1 cellular context compared by ENCODE assay signal in the genomic region with DNA sequence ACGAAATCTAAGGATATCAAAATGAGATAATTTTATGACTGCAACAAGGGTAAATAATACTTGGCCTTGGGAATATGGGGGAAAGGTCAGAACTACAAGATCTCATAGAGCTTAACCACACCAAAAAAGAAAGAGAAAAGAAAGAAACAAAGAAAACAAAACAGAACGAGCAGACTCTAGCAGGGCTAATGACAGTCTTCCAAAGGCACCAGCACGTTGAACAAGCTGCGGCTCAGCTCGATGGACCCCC.
A peak's percentile ranks its signal among the peaks of the same experiment; 100 is the strongest.
TF ChIP-seq lines count a peak whose summit lies in the region.

No MANE protein-coding gene starts in this region.

TF ChIP-seq in HepG2, 621 proteins besides CTCF, POLR2A, EP300 and RAD21:
- TF ChIP-seq SALL2 (CRISPR knock-in tag; IDR thresholded peaks at IDR 0.05) (no peak), MYC (CRISPR knock-in tag; IDR thresholded peaks at IDR 0.05; ENCODE audit: borderline replicate concordance) (no peak), CCAR2 (optimal IDR thresholded peaks at IDR 0.05; ENCODE audit: low read depth, low read length) (no peak), ZNF781 (CRISPR knock-in tag; IDR thresholded peaks at IDR 0.05; ENCODE audit: borderline replicate concordance, not compliant biosample characterization) (no peak), NR2C2 (CRISPR knock-in tag; IDR thresholded peaks at IDR 0.05; ENCODE audit: borderline replicate concordance) (0 out of 2 replicates have a peak, but pooled peaks have one; percentile 6), NR2F6 (IDR thresholded peaks at IDR 0.05) (0 out of 2 replicates have a peak, but pooled peaks have one; percentile 29), NR2F6 (CRISPR knock-in tag; IDR thresholded peaks at IDR 0.05) (no peak), MLXIP (CRISPR knock-in tag; IDR thresholded peaks at IDR 0.05; ENCODE audit: borderline replicate concordance) (no peak), TCF7L2 (IDR thresholded peaks at IDR 0.05; ENCODE audit: low read depth, low read length) (peak; percentile 72; the same call in 1 of the 2 replicates), ZKSCAN8 (CRISPR knock-in tag; IDR thresholded peaks at IDR 0.05; ENCODE audit: borderline replicate concordance) (no peak), ZNF577 (CRISPR knock-in tag; IDR thresholded peaks at IDR 0.05; ENCODE audit: borderline replicate concordance, low read depth) (no peak), SKIL (CRISPR knock-in tag; IDR thresholded peaks at IDR 0.05; ENCODE audit: borderline replicate concordance) (0 out of 2 replicates have a peak, but pooled peaks have one; percentile 26), RXRB (CRISPR knock-in tag; IDR thresholded peaks at IDR 0.05; ENCODE audit: borderline replicate concordance) (peak; percentile 59; the same call in 1 of the 2 replicates), SIN3A (IDR thresholded peaks at IDR 0.05; ENCODE audit: borderline replicate concordance, low read depth, low read length) (0 out of 2 replicates have a peak, but pooled peaks have one; percentile 50)
- TF ChIP-seq, protein P1, sequence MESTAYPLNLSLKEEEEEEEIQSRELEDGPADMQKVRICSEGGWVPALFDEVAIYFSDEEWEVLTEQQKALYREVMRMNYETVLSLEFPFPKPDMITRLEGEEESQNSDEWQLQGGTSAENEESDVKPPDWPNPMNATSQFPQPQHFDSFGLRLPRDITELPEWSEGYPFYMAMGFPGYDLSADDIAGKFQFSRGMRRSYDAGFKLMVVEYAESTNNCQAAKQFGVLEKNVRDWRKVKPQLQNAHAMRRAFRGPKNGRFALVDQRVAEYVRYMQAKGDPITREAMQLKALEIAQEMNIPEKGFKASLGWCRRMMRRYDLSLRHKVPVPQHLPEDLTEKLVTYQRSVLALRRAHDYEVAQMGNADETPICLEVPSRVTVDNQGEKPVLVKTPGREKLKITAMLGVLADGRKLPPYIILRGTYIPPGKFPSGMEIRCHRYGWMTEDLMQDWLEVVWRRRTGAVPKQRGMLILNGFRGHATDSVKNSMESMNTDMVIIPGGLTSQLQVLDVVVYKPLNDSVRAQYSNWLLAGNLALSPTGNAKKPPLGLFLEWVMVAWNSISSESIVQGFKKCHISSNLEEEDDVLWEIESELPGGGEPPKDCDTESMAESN (CRISPR knock-in tag; conservative IDR thresholded peaks at IDR 0.05) = no peak
- TF ChIP-seq, protein P2, sequence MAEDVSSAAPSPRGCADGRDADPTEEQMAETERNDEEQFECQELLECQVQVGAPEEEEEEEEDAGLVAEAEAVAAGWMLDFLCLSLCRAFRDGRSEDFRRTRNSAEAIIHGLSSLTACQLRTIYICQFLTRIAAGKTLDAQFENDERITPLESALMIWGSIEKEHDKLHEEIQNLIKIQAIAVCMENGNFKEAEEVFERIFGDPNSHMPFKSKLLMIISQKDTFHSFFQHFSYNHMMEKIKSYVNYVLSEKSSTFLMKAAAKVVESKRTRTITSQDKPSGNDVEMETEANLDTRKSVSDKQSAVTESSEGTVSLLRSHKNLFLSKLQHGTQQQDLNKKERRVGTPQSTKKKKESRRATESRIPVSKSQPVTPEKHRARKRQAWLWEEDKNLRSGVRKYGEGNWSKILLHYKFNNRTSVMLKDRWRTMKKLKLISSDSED (CRISPR knock-in tag; IDR thresholded peaks at IDR 0.05) = no peak
- TF ChIP-seq, protein P3, sequence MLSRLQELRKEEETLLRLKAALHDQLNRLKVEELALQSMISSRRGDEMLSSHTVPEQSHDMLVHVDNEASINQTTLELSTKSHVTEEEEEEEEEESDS (CRISPR knock-in tag; IDR thresholded peaks at IDR 0.05; ENCODE audit: borderline replicate concordance) = 0 out of 2 replicates have a peak, but pooled peaks have one; percentile 52
